Comparison of ENCODE assay signal across 9 cellular contexts in the genomic region with DNA sequence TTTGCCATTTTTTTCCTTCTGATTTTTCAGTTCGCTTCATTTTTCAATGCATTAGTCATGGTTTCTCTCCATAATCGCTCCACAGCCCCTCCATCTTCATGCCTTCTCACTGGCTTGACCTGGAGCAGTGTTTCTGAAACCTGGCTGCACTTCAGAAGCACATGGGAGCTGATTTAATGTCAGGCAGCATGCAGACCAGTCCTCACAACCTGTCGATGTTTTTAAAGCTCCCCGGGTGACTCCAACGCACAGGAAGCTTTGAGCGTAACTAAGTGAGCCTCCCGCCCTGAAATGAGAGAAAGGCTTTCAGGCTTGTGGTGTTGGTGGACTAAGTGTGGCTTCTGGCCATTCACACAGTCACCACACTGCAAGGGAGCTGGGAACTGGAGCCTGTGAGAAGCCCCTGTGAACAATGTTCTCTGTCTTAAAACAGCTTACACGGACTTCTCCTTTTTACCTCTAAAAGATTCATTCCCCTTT. TPM values are rescaled to one million over a fixed set of nuclear protein-coding genes. Genes with fewer than 3 reads are reported as not detected.
A peak's percentile ranks its signal among the peaks of the same experiment; 100 is the strongest.
DNase-seq lines count a peak whose midpoint lies in the region; ATAC-seq and TF ChIP-seq lines count a peak whose summit lies in the region.
"Had no signal": no experiment of that assay in that cellular context is flagged by ENCODE, and none has a peak within 500 bp of the region (broad histone marks: within the 10 kb centered on the region; RNA-seq: fewer than 3 reads in every experiment).

No MANE protein-coding gene starts in this region.

- ATAC-seq in upper lobe of right lung (no peak), omental fat pad (ENCODE audit: low FRiP score) (no peak)
- ATAC-seq: left lobe of liver had no signal

- H2AFZ ChIP-seq in parathyroid adenoma, result peak overlapping the region; percentile 28

- H3K27ac ChIP-seq in parathyroid adenoma, result no peak overlapping the region
- no peak overlapping the region for H3K27ac ChIP-seq in upper lobe of right lung

- H3K4me3 ChIP-seq in parathyroid adenoma (ENCODE audit: low read depth, low read length) (no peak overlapping the region), upper lobe of right lung (no peak overlapping the region)

- H3K4me1 ChIP-seq in parathyroid adenoma (no peaks in the 10 kb centered on the region), upper lobe of right lung (no peaks in the 10 kb centered on the region)

- H3K27me3 ChIP-seq in parathyroid adenoma (ENCODE audit: control insufficient read depth, insufficient read depth, low read length), result no peaks in the 10 kb centered on the region
- peaks cover 1% of the 10 kb centered on the region for H3K27me3 ChIP-seq in upper lobe of right lung

- no peak overlapping the region for H3K4me2 ChIP-seq in parathyroid adenoma (ENCODE audit: low read length)

- intact Hi-C loops in upper lobe of right lung (cut with DNase I), result no loop called here

- DNase-seq in NCI-H510A treated with DMSO at 0.1 percent for 48 hours (lab: John Stamatoyannopoulos, UW) (peak; percentile 8), NCI-H510A (lab: John Stamatoyannopoulos, UW) (no peak), NCI-H2227 treated with DMSO at 0.1 percent for 48 hours (lab: John Stamatoyannopoulos, UW) (peak; percentile 21), dermis blood vessel endothelial cell (peak; percentile 26), upper lobe of right lung (no peak), AML-193 (lab: John Stamatoyannopoulos, UW) (no peak), omental fat pad (ENCODE audit: low spot score) (no peak)

- no peaks in the 10 kb centered on the region for H3K9me3 ChIP-seq in parathyroid adenoma (ENCODE audit: control insufficient read depth, low read length)
- H3K9me3 ChIP-seq in upper lobe of right lung, result no peaks in the 10 kb centered on the region

- no peaks in the 10 kb centered on the region for H3K36me3 ChIP-seq in parathyroid adenoma (ENCODE audit: control insufficient read depth, insufficient read depth, low read length)
- peaks cover 3% of the 10 kb centered on the region for H3K36me3 ChIP-seq in upper lobe of right lung

- TF ChIP-seq CTCF in parathyroid adenoma (IDR thresholded peaks at IDR 0.05), result no peak
- TF ChIP-seq CTCF in upper lobe of right lung (IDR thresholded peaks at IDR 0.05), result no peak
- no peak for TF ChIP-seq CTCF in omental fat pad (IDR thresholded peaks at IDR 0.05)

- H3K79me2 ChIP-seq in parathyroid adenoma, result no peaks in the 10 kb centered on the region

- no peak overlapping the region for H3K9ac ChIP-seq in parathyroid adenoma

RNA-seq across cellular contexts. Expression of gene DRG2, which starts 16.8 kb away (rescaled TPM):
- 44.5 and 54.1 TPM in 2 replicates for total RNA-seq in dermis blood vessel endothelial cell
- 35.1 TPM for total RNA-seq in upper lobe of right lung
- total RNA-seq in omental fat pad, result 10 to 100 TPM; 31.6 to 38.1 (median 37.3) TPM

RNA-seq across cellular contexts. Expression of gene GID4, which starts 31.7 kb away (rescaled TPM):
- total RNA-seq in dermis blood vessel endothelial cell, result 6.3 and 8.8 TPM in 2 replicates
- total RNA-seq in upper lobe of right lung, result 11.6 TPM
- 10 to 100 TPM in 3 of 4 donors, 1 to 10 TPM in 1; 9.8 to 20.2 (median 10.5) TPM for total RNA-seq in omental fat pad

RNA-seq across cellular contexts. Expression of gene ATPAF2, which starts 31.9 kb away (rescaled TPM):
- total RNA-seq in dermis blood vessel endothelial cell (21.2 and 21.3 TPM in 2 replicates), upper lobe of right lung (26.3 TPM), omental fat pad (10 to 100 TPM in 2 of 4 donors, 1 to 10 TPM in 2; 9.5 to 18.4 (median 13.1) TPM)

RNA-seq across cellular contexts. Expression of gene MYO15A, which starts 37.7 kb away (rescaled TPM):
- under 0.01 and 0.60 TPM in 2 replicates for total RNA-seq in dermis blood vessel endothelial cell
- 2.8 TPM for total RNA-seq in upper lobe of right lung
- total RNA-seq in omental fat pad, result 1 to 10 TPM in 3 of 4 donors, under 1 TPM in 1; 0.31 to 3.9 (median 2.0) TPM

Comparison
In these comparisons a context has a peak if more than half of its experiments do, and no peak if none do; other contexts are left out.
1. DNase-seq: peak in NCI-H510A treated with DMSO at 0.1 percent for 48 hours (single experiment), NCI-H2227 treated with DMSO at 0.1 percent for 48 hours (single experiment) and dermis blood vessel endothelial cell (single experiment); none in NCI-H510A (single experiment), upper lobe of right lung (single experiment), AML-193 (0 of 2) and omental fat pad (single experiment).